Comparison of ENCODE assay signal across 11 cellular contexts in the genomic region with DNA sequence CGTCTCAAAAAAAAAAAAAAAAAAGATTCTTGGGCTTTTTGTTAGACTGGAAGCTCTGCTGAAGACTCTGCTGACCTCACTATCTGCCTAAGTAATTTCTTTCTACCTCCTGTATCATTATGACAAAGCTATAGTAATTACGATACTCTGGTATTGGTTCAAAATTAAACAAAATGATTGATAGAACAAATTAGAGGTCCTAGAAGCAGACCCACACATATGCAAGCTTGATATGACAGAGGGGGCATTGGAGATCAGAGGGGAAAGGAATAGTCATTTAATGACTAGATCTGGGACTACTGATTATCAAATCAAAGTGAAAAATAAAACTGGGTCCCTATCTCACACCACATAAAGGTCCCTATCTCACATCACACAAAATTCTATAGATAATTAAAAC. TPM values are rescaled to one million over a fixed set of nuclear protein-coding genes. Genes with fewer than 3 reads are reported as not detected.
"Had no signal": no experiment of that assay in that cellular context is flagged by ENCODE, and none has a peak within 500 bp of the region (broad histone marks: within the 10 kb centered on the region; RNA-seq: fewer than 3 reads in every experiment).

No MANE protein-coding gene starts in this region.

- ATAC-seq: GM23338, HCT116 had no signal

- H3K27ac Mint-ChIP-seq: GM23338, H9, HFFc6 had no signal

- H3K4me1 Mint-ChIP-seq: GM23338, H9 had no signal

- H3K4me3 Mint-ChIP-seq: GM23338, H9, HFFc6 had no signal

- H3K4me1 ChIP-seq: HAP-1 had no signal

- H3K9ac ChIP-seq: GM23248 had no signal

- H3K9me3 Mint-ChIP-seq: GM23338, H9, HFFc6 had no signal

- H3K27ac ChIP-seq: GM23248 had no signal

- FAIRE-seq: H1, H54 had no signal

- DNase-seq: GM23248, GOT3, H7, H9, HCEC 1CT, HFFc6 had no signal

- H3K4me3 ChIP-seq: GM23248, GM23338, HAP-1 had no signal

- H2AFZ ChIP-seq: GM23248, GM23338 had no signal

- H3K9me3 ChIP-seq: HAP-1 had no signal

- H3K4me2 ChIP-seq: GM23338 had no signal

RNA-seq across cellular contexts. Expression of gene AP3B2, which starts 21.9 kb away (rescaled TPM):
- total RNA-seq: HFFc6 had no signal
